25 cellular contexts compared by ENCODE assay signal in the genomic region with DNA sequence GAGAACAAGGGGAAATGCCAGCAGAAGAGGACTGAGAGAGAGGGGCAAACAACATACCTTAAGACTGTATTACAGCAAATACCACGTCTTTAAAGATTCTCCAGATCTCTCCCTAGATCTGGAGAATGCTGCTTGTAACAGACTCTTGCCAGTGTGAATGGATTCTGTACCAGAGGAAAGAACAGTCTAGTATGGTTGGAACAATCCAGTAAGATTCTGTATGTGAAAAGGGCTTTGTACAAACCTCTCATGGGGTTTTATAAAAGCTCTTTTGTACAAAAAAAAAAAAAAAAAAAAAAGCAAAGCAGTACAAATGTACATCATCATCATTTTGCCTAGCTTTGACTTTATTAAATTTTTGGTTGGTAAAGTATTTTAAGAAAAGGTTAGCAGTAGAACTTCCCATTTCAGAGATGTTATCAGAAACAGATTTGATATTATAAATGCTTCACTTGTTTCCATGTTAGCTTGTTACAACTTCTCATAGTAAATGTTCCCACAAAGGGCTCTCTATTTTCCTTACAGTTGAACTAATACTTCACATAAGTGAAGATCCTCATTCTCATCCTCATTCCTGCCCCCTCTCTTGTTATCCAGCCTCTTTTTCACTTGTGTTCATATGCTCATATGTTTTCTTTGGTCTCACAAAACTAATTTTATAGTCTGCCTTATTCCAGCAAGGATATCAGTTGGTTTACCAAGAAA.
DNase-seq lines count a peak whose midpoint lies in the region; ATAC-seq lines count a peak whose summit lies in the region.
"Had no signal": no experiment of that assay in that cellular context is flagged by ENCODE, and none has a peak within 500 bp of the region (broad histone marks: within the 10 kb centered on the region; RNA-seq: fewer than 3 reads in every experiment).

No MANE protein-coding gene starts in this region.

- H3K4ac ChIP-seq in trophoblast cell (ENCODE audit: low read depth, low read length) = no peak overlapping the region

- no peak overlapping the region for H4K91ac ChIP-seq in trophoblast cell (ENCODE audit: low read depth, low read length)

- no peak overlapping the region for H2BK120ac ChIP-seq in trophoblast cell (ENCODE audit: insufficient read depth, low read length, poor library complexity)

- no peaks in the 10 kb centered on the region for H3K36me3 ChIP-seq in trophoblast cell (ENCODE audit: control insufficient read depth in 1 of 2, insufficient read depth in 2 of 2, low read length in 2 of 2)
- H3K36me3 ChIP-seq: BLaER1 treated with 17β-estradiol and CSF1 and Interleukin-3, amounts not matched to agents 10 nM and 100 nM had no signal

- H4K12ac ChIP-seq in trophoblast cell (ENCODE audit: low read depth, low read length) = no peak overlapping the region

- H3K27ac ChIP-seq in cingulate gyrus (ENCODE audit: low read depth, low read length) (peak overlapping the region; percentile 70), layer of hippocampus (ENCODE audit: low read depth, low read length) (peak overlapping the region; percentile 59), trophoblast cell (ENCODE audit: low read depth, low read length) (no peak overlapping the region)
- H3K27ac ChIP-seq: 22Rv1; BLaER1 treated with 17β-estradiol and CSF1 and Interleukin-3, amounts not matched to agents 10 nM and 100 nM; PC-9 had no signal

- no peak overlapping the region for H2BK12ac ChIP-seq in trophoblast cell (ENCODE audit: low read length)

- DNase-seq in Ammon's horn (ENCODE audit: low spot score) (peak; percentile 32), putamen (ENCODE audit: low spot score) (peak; percentile 39), cerebellar nuclear complex (lab: John Stamatoyannopoulos, UW) (no peak), trophoblast cell (no peak)
- DNase-seq: ACHN; CD4-positive, alpha-beta memory T cell; DMS53; GDM1; GOT3; KG1; NCI-H1092; NCI-H1436; NCI-H187 treated with DMSO at 0.1 percent for 48 hours; NCI-H510A treated with DMSO at 0.1 percent for 48 hours; NCI-H748 treated with DMSO at 0.1 percent for 48 hours; PC-9; RPMI8226; SHP77 had no signal

- no peak overlapping the region for H4K8ac ChIP-seq in trophoblast cell (ENCODE audit: low read depth, low read length)

- H3K14ac ChIP-seq in trophoblast cell (ENCODE audit: low read length) = no peak overlapping the region

- H3K4me2 ChIP-seq in trophoblast cell (ENCODE audit: low read length) = no peak overlapping the region
- H3K4me2 ChIP-seq: BLaER1 treated with 17β-estradiol and CSF1 and Interleukin-3, amounts not matched to agents 10 nM and 100 nM; PC-9 had no signal

- no peak overlapping the region for H3K9ac ChIP-seq in trophoblast cell (ENCODE audit: low read length)
- H3K9ac ChIP-seq: BLaER1 treated with 17β-estradiol and CSF1 and Interleukin-3, amounts not matched to agents 10 nM and 100 nM had no signal

- no peak overlapping the region for H2AFZ ChIP-seq in trophoblast cell (ENCODE audit: insufficient read depth, low read length, poor library complexity)
- H2AFZ ChIP-seq: PC-9 had no signal

- H3K79me1 ChIP-seq in trophoblast cell (ENCODE audit: low read length) = no peaks in the 10 kb centered on the region

- WGBS in trophoblast cell (ENCODE audit: extremely low coverage, insufficient coverage, insufficient read length) = no CpG with 5 or more reads among the region's 1 CpG

- H2AK5ac ChIP-seq in trophoblast cell (ENCODE audit: low read length) = no peak overlapping the region

- no peaks in the 10 kb centered on the region for H3K9me3 ChIP-seq in trophoblast cell (ENCODE audit: insufficient read depth, low read depth, low read length)

- H3K27me3 ChIP-seq in layer of hippocampus (ENCODE audit: control insufficient read depth, insufficient read depth, low read length) = no peaks in the 10 kb centered on the region
- H3K27me3 ChIP-seq in trophoblast cell (ENCODE audit: insufficient read depth, low read length) = no peaks in the 10 kb centered on the region

- no peaks in the 10 kb centered on the region for H3K4me1 ChIP-seq in trophoblast cell (ENCODE audit: control insufficient read depth in 1 of 2, insufficient read depth in 2 of 2, low read length in 2 of 2)
- H3K4me1 ChIP-seq: BLaER1 treated with 17β-estradiol and CSF1 and Interleukin-3, amounts not matched to agents 10 nM and 100 nM had no signal

- no peak overlapping the region for H3K23ac ChIP-seq in trophoblast cell (ENCODE audit: low read length)

- H2BK5ac ChIP-seq in trophoblast cell (ENCODE audit: low read depth, low read length, poor library complexity) = no peak overlapping the region

- H3K79me2 ChIP-seq in trophoblast cell (ENCODE audit: control insufficient read depth, insufficient read depth, low read length, poor library complexity) = no peaks in the 10 kb centered on the region

- ATAC-seq in HG02884 (IDR thresholded peaks at IDR 0.05; ENCODE audit: unreplicated experiment) = no peak
- no peak for ATAC-seq in activated CD4-positive, CD25-positive, alpha-beta regulatory T cell treated with anti-CD3 and anti-CD28 coated beads, Interleukin-2, amount 50 U/mL, for 24 hours
- ATAC-seq: HCT116 had no signal

- no peak overlapping the region for H3K4me3 ChIP-seq in trophoblast cell (ENCODE audit: low read depth, low read length)
- H3K4me3 ChIP-seq: BLaER1 treated with 17β-estradiol and CSF1 and Interleukin-3, amounts not matched to agents 10 nM and 100 nM; PC-9 had no signal

- H3K18ac ChIP-seq in trophoblast cell (ENCODE audit: low read length) = no peak overlapping the region

Comparison
In these comparisons a context has a peak if more than half of its experiments do, and no peak if none do; other contexts are left out.
1. DNase-seq: peak in Ammon's horn (single experiment) and putamen (single experiment); none in cerebellar nuclear complex (0 of 2) and trophoblast cell (0 of 2).